In the genomic region with DNA sequence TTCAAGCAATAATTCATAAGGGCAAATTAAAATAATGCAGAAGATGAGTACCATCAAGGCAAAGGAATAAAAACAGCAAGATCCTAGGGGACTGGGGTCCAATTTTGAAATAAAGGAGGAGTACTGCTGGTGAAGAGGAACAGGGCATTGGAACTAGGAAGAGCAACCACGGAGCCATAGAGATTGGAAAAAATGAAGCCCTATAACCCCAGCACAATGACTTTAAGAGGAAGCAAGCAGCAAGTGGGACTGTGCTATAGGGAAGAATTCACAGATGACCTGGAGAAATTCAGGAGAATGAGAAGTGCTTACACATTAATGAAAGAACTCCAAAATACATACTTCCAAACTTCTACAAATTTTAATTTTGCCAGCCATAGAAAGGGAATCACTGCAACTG, we compare ENCODE assay signal across 19 cellular contexts.
"Had no signal": no experiment of that assay in that cellular context is flagged by ENCODE, and none has a peak within 500 bp of the region (broad histone marks: within the 10 kb centered on the region; RNA-seq: fewer than 3 reads in every experiment).

No MANE protein-coding gene starts in this region.

- H3K36me3 Mint-ChIP-seq: activated CD4-positive, alpha-beta memory T cell treated with anti-CD3 and anti-CD28 coated beads for 36 hours; stimulated activated effector memory CD8-positive, alpha-beta T cell treated with anti-CD3 and anti-CD28 coated beads, Interleukin-12 subunit alpha, Interleukin-12 subunit beta, amount 100 ng/mL, for 72 hours had no signal

- H3K27ac Mint-ChIP-seq: activated CD4-positive, alpha-beta memory T cell treated with anti-CD3 and anti-CD28 coated beads for 36 hours; activated T-helper 17 cell treated with anti-CD3 and anti-CD28 coated beads, Interleukin-2, amount 50 U/mL, for 72 hours; stimulated activated effector memory CD8-positive, alpha-beta T cell treated with anti-CD3 and anti-CD28 coated beads, Interleukin-12 subunit alpha, Interleukin-12 subunit beta, amount 100 ng/mL, for 72 hours had no signal

- H3K4me3 Mint-ChIP-seq: activated CD4-positive, alpha-beta memory T cell treated with anti-CD3 and anti-CD28 coated beads for 36 hours; activated T-helper 17 cell treated with anti-CD3 and anti-CD28 coated beads, Interleukin-2, amount 50 U/mL, for 72 hours; stimulated activated effector memory CD8-positive, alpha-beta T cell treated with anti-CD3 and anti-CD28 coated beads, Interleukin-12 subunit alpha, Interleukin-12 subunit beta, amount 100 ng/mL, for 72 hours had no signal

- H3K4me3 ChIP-seq: ascending aorta, left lung, ovary, smooth muscle cell, thoracic aorta, upper lobe of right lung had no signal

- H3K27me3 Mint-ChIP-seq: activated CD4-positive, alpha-beta memory T cell treated with anti-CD3 and anti-CD28 coated beads for 36 hours; activated T-helper 17 cell treated with anti-CD3 and anti-CD28 coated beads, Interleukin-2, amount 50 U/mL, for 72 hours had no signal

- DNase-seq: activated CD4-positive, alpha-beta memory T cell treated with anti-CD3 and anti-CD28 coated beads for 36 hours; activated naive CD4-positive, alpha-beta T cell; activated T-cell treated with anti-CD3 and anti-CD28 coated beads for 4 hours; cortex of kidney; effector CD4-positive, alpha-beta T cell; head of caudate nucleus; left lung; ovary; stimulated activated CD4-positive, alpha-beta T cell treated with anti-CD3 and anti-CD28 coated beads, Interleukin-4, amount 100 ng/mL, for 24 hours; T-helper 2 cell; upper lobe of right lung; WERI-Rb-1 had no signal

- ATAC-seq: activated T-helper 17 cell treated with anti-CD3 and anti-CD28 coated beads, Interleukin-2, amount 50 U/mL, for 72 hours; left lung; sciatic nerve; stimulated activated effector memory CD8-positive, alpha-beta T cell treated with anti-CD3 and anti-CD28 coated beads, Interleukin-12 subunit alpha, Interleukin-12 subunit beta, amount 100 ng/mL, for 72 hours; upper lobe of right lung had no signal

- H3K4me2 ChIP-seq: smooth muscle cell had no signal

- FAIRE-seq: frontal cortex had no signal

- H3K4me1 ChIP-seq: ascending aorta, left lung, upper lobe of right lung had no signal

- H3K27ac ChIP-seq: ascending aorta, left lung, ovary, thoracic aorta, upper lobe of right lung, WERI-Rb-1 had no signal

- H3K9me3 ChIP-seq: ascending aorta, left lung, ovary, thoracic aorta, upper lobe of right lung had no signal

- H3K27me3 ChIP-seq: ascending aorta, left lung, ovary, upper lobe of right lung had no signal

- H3K36me3 ChIP-seq: ascending aorta, left lung, ovary, thoracic aorta, upper lobe of right lung, WERI-Rb-1 had no signal

- H3K9me3 Mint-ChIP-seq: activated CD4-positive, alpha-beta memory T cell treated with anti-CD3 and anti-CD28 coated beads for 36 hours; activated T-helper 17 cell treated with anti-CD3 and anti-CD28 coated beads, Interleukin-2, amount 50 U/mL, for 72 hours; stimulated activated effector memory CD8-positive, alpha-beta T cell treated with anti-CD3 and anti-CD28 coated beads, Interleukin-12 subunit alpha, Interleukin-12 subunit beta, amount 100 ng/mL, for 72 hours had no signal
